ENCODE assay signal across 8 cellular contexts in the genomic region with DNA sequence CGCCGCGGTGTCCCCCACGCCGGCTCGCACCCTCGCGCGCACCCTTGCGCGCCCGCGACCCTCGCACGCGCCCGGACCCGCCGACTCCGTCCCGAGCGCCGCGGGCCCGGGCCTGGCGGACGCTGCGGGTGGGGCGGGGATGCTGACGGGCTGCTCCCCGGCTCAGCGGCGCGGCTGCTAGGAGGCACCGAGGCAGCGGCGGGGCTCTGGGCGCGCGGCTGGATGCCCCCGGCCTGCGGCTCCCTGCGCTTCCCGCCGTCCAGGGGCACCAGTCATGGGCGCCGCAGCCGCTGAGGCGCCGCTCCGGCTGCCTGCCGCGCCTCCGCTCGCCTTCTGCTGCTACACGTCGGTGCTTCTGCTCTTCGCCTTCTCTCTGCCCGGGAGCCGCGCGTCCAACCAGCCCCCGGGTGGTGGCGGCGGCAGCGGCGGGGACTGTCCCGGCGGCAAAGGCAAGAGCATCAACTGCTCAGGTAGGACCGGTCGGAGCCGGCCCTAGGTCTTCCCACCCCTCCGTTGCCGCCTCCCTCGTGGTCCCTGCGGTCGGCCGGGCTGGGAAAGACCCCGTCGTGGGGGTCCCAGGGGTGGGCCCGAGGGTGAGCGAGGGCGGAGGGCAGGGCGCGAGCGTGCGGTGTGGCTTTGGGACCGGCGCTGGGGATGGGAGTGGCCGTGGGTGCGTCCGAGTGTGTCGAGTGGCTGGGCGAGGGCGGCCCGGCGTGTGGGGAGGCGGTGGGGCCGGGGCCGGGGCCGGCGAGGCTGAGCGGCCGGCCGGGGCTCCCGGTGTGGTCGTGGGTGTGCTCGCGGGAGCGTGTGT. TPM values are rescaled to one million over a fixed set of nuclear protein-coding genes. Genes with fewer than 3 reads are reported as not detected.
DNase-seq lines count a peak whose midpoint lies in the region; ATAC-seq and TF ChIP-seq lines count a peak whose summit lies in the region.

No MANE protein-coding gene starts in this region.

- no peaks in the 10 kb centered on the region for H3K36me3 ChIP-seq in BJ (ENCODE audit: control insufficient read depth, insufficient read depth, low read length)
- H3K36me3 ChIP-seq in ascending aorta, result no peaks in the 10 kb centered on the region
- no peaks in the 10 kb centered on the region for H3K36me3 ChIP-seq in iPS-15b (ENCODE audit: control insufficient read depth, insufficient read depth, low read length)

- no peaks in the 10 kb centered on the region for H3K27me3 ChIP-seq in BJ (ENCODE audit: control insufficient read depth, insufficient read depth, low read length)
- no peaks in the 10 kb centered on the region for H3K27me3 ChIP-seq in ascending aorta
- H3K27me3 ChIP-seq in iPS-15b (ENCODE audit: control insufficient read depth, insufficient read depth, low read length), result no peaks in the 10 kb centered on the region

- intact Hi-C loops in ascending aorta (cut with DNase I), result no loop called here

- H3K9ac ChIP-seq in iPS-15b (ENCODE audit: low read depth, low read length), result peak overlapping the region; percentile 76

- DNase-seq in BJ (ENCODE audit: low read depth) (no peak), SK-N-DZ (ENCODE audit: low spot score) (peak; percentile 21), ascending aorta (ENCODE audit: low spot score in 2 of 2) (no peak), NCI-H187 treated with DMSO at 0.1 percent for 48 hours (lab: John Stamatoyannopoulos, UW) (no peak)

- peaks cover 4 to 5% of the 10 kb centered on the region in 2 donors for H3K4me1 ChIP-seq in ascending aorta
- peaks cover 8% of the 10 kb centered on the region for H3K4me1 ChIP-seq in iPS-15b (ENCODE audit: control insufficient read depth, insufficient read depth, low read length)

- no peaks in the 10 kb centered on the region for H3K9me3 ChIP-seq in ascending aorta
- H3K9me3 ChIP-seq in iPS-15b (ENCODE audit: control insufficient read depth, insufficient read depth, low read length), result no peaks in the 10 kb centered on the region

- CTCF ChIA-PET in BJ (lab: Yijun Ruan, JAX), result interaction anchor here (0.6 to 1.3 kb wide), 2 partner anchors 17 to 1280 kb away, joined by 3 read pairs; no protein-coding TSS in a partner anchor

- TF ChIP-seq CTCF in BJ (IDR thresholded peaks at IDR 0.05; ENCODE audit: insufficient read depth, low read depth, low read length), result no peak
- TF ChIP-seq CTCF in ascending aorta (IDR thresholded peaks at IDR 0.05), result no peak

- POLR2A ChIA-PET in BJ (lab: Charles Lee), result no interaction called here

- ATAC-seq in GM19328 (IDR thresholded peaks at IDR 0.05; ENCODE audit: unreplicated experiment) (peak; percentile 54), HG03432 (IDR thresholded peaks at IDR 0.05; ENCODE audit: unreplicated experiment) (peak; percentile 75)

- H3K27ac ChIP-seq in ascending aorta (no peak overlapping the region), skin epidermis (peak overlapping the region in 3 of 21 experiments; percentile 32 to 36 (median 32))

- peak overlapping the region; percentile 76 for H3K4me3 ChIP-seq in BJ (ENCODE audit: low read depth, low read length)
- H3K4me3 ChIP-seq in ascending aorta, result peak overlapping the region; percentile 69 to 90
- H3K4me3 ChIP-seq in iPS-15b (ENCODE audit: low read depth, low read length), result peak overlapping the region; percentile 87
- peak overlapping the region; percentile 31 to 56 (median 50) for H3K4me3 ChIP-seq in skin epidermis

RNA-seq across cellular contexts. Expression of a gene that starts 0.5 kb away (rescaled TPM):
- 0.10 and 0.28 TPM in 2 replicates for polyA plus RNA-seq in BJ (2011; rRNA removed)
- 0.10 TPM in 1 of 2 replicates, not detected in the other for polyA minus RNA-seq in BJ (2011; rRNA and poly(A)+ RNA removed)
- polyA plus RNA-seq in SK-N-DZ (2014; cell fraction: cytosol; rRNA removed), result 145 and 154 TPM in 2 replicates
- polyA plus RNA-seq in SK-N-DZ (2014; cell fraction: nucleus; rRNA removed), result 71.9 and 82.4 TPM in 2 replicates
- total RNA-seq in ascending aorta, result not detected

RNA-seq across cellular contexts. Expression of a gene that starts 46.5 kb away (rescaled TPM):
- polyA plus RNA-seq in BJ (2011; rRNA removed), result 34.5 and 38.3 TPM in 2 replicates
- polyA minus RNA-seq in BJ (2011; rRNA and poly(A)+ RNA removed), result 20.9 and 22.9 TPM in 2 replicates
- polyA plus RNA-seq in SK-N-DZ (2014; cell fraction: cytosol; rRNA removed), result 41.0 and 41.8 TPM in 2 replicates
- polyA plus RNA-seq in SK-N-DZ (2014; cell fraction: nucleus; rRNA removed), result 21.2 and 23.6 TPM in 2 replicates
- 2.8 TPM for total RNA-seq in ascending aorta
